19 cellular contexts compared by ENCODE assay signal in genomic region chr6:135592276-135592675, GRCh38.
A peak's percentile ranks its signal among the peaks of the same experiment; 100 is the strongest.
DNase-seq lines count a peak whose midpoint lies in the region; ATAC-seq and TF ChIP-seq lines count a peak whose summit lies in the region.
"Had no signal": no experiment of that assay in that cellular context is flagged by ENCODE, and none has a peak within 500 bp of the region (broad histone marks: within the 10 kb centered on the region; RNA-seq: fewer than 3 reads in every experiment).

No MANE protein-coding gene starts in this region.

- TF ChIP-seq CTCF in SK-N-SH (IDR thresholded peaks at IDR 0.05): no peak

- H3K36me3 Mint-ChIP-seq in activated T-helper 2 cell treated with anti-CD3 and anti-CD28 coated beads, Interferon-gamma antibody, Interleukin-2, Interleukin-4, amounts not matched to agents 10 μg/mL and 5 μg/mL and 100 μg/mL, durations not matched to agents 14 hours and 24 hours and 36 hours (ENCODE audit: low read depth): peaks cover 77% of the 10 kb centered on the region
- peaks cover 11 to 41% of the 10 kb centered on the region in 2 donors for H3K36me3 Mint-ChIP-seq in activated naive CD4-positive, alpha-beta T cell treated with anti-CD3 and anti-CD28 coated beads, Interleukin-2, amount 50 U/mL, for 72 hours
- H3K36me3 Mint-ChIP-seq: CD4-positive, alpha-beta memory T cell had no signal

- H3K79me2 ChIP-seq in SK-N-SH (ENCODE audit: insufficient read depth): no peaks in the 10 kb centered on the region

- POLR2A ChIA-PET in SK-N-SH (lab: Yijun Ruan, JAX): no interaction called here

- H3K27ac ChIP-seq in SK-N-SH (ENCODE audit: low read depth in 2 of 2, low read length in 1 of 2): no peak overlapping the region
- H3K27ac ChIP-seq: BLaER1, HL-60, KMS-11 had no signal

- H3K4me1 ChIP-seq in SK-N-SH (ENCODE audit: control insufficient read depth in 1 of 2, insufficient read depth in 2 of 2, low read depth in 1 of 2, low read length in 1 of 2): no peaks in the 10 kb centered on the region
- H3K4me1 ChIP-seq: BLaER1 had no signal

- no peaks in the 10 kb centered on the region for H3K36me3 ChIP-seq in SK-N-SH (replicated peaks in 1 of 2; ENCODE audit: control insufficient read depth in 1 of 2, insufficient read depth in 2 of 2, low read length in 1 of 2)
- H3K36me3 ChIP-seq: BLaER1 had no signal

- no peak for TF ChIP-seq EP300 in SK-N-SH (IDR thresholded peaks at IDR 0.05; ENCODE audit: borderline replicate concordance in 1 of 2, low read depth in 1 of 2, low read length in 1 of 2)

- 48% methylated on average over 1 of the region's 1 CpG for WGBS in SK-N-SH (ENCODE audit: low lambda C conversion rate)

- no peak for ATAC-seq in SK-N-SH treated with all-trans-retinoic acid at 6 μM for 48 hours
- ATAC-seq in activated naive CD4-positive, alpha-beta T cell treated with anti-CD3 and anti-CD28 coated beads, Interleukin-2, amount 50 U/mL, for 72 hours: no peak

- no peaks in the 10 kb centered on the region for H3K27me3 ChIP-seq in SK-N-SH (ENCODE audit: insufficient read depth)
- H3K27me3 ChIP-seq: BLaER1 had no signal

- H3K4me3 ChIP-seq in SK-N-SH (ENCODE audit: low read depth in 2 of 2, low read length in 1 of 2): no peak overlapping the region
- H3K4me3 ChIP-seq: BLaER1 had no signal

- no peaks in the 10 kb centered on the region for H3F3A ChIP-seq in SK-N-SH (replicated peaks; ENCODE audit: insufficient read depth)

- peak overlapping the region; percentile 57 for H3K4me3 Mint-ChIP-seq in activated T-helper 2 cell treated with anti-CD3 and anti-CD28 coated beads, Interferon-gamma antibody, Interleukin-2, Interleukin-4, amounts not matched to agents 10 μg/mL and 5 μg/mL and 100 μg/mL, durations not matched to agents 14 hours and 24 hours and 36 hours (ENCODE audit: low read depth)
- H3K4me3 Mint-ChIP-seq: CD4-positive, alpha-beta memory T cell had no signal

- H2AFZ ChIP-seq in SK-N-SH (ENCODE audit: low read depth): 0 out of 2 replicates have a peak overlapping the region, but pooled peaks have one; percentile 35

- no peak overlapping the region for H3K4me2 ChIP-seq in SK-N-SH
- H3K4me2 ChIP-seq: BLaER1, KMS-11 had no signal

- CTCF ChIA-PET in SK-N-SH (lab: Yijun Ruan, JAX): no interaction called here

- DNase-seq in SK-N-SH: no peak
- peak; percentile 10 for DNase-seq in LHCN-M2 (ENCODE audit: low read depth)
- DNase-seq in activated T-helper 2 cell treated with anti-CD3 and anti-CD28 coated beads, Interferon-gamma antibody, Interleukin-2, Interleukin-4, amounts not matched to agents 10 μg/mL and 5 μg/mL and 100 μg/mL, durations not matched to agents 14 hours and 24 hours and 36 hours (ENCODE audit: low spot score): no peak
- peak; percentile 6 for DNase-seq in stromal cell of bone marrow (ENCODE audit: low read depth)
- no peak for DNase-seq in activated naive CD4-positive, alpha-beta T cell treated with anti-CD3 and anti-CD28 coated beads, Interleukin-2, amount 50 U/mL, for 72 hours (ENCODE audit: low spot score in 2 of 2)
- no peak for DNase-seq in A172 (ENCODE audit: low spot score)
- DNase-seq: CD4-positive, alpha-beta memory T cell; DMS79 treated with DMSO at 0.1 percent for 48 hours; H7; NCI-H1436; NCI-H2029; NCI-H2171; NCI-H446; NCI-H774; Right ventricle myocardium superior had no signal

- H3K9ac ChIP-seq in SK-N-SH: no peak overlapping the region
- H3K9ac ChIP-seq: BLaER1, KMS-11 had no signal

- H3K27me3 Mint-ChIP-seq in activated T-helper 2 cell treated with anti-CD3 and anti-CD28 coated beads, Interferon-gamma antibody, Interleukin-2, Interleukin-4, amounts not matched to agents 10 μg/mL and 5 μg/mL and 100 μg/mL, durations not matched to agents 14 hours and 24 hours and 36 hours (ENCODE audit: low read depth): no peaks in the 10 kb centered on the region
- H3K27me3 Mint-ChIP-seq: CD4-positive, alpha-beta memory T cell had no signal

- H3K9me2 ChIP-seq in SK-N-SH: no peaks in the 10 kb centered on the region

- H3K27ac Mint-ChIP-seq in activated T-helper 2 cell treated with anti-CD3 and anti-CD28 coated beads, Interferon-gamma antibody, Interleukin-2, Interleukin-4, amounts not matched to agents 10 μg/mL and 5 μg/mL and 100 μg/mL, durations not matched to agents 14 hours and 24 hours and 36 hours: peak overlapping the region; percentile 90
- H3K27ac Mint-ChIP-seq in activated naive CD4-positive, alpha-beta T cell treated with anti-CD3 and anti-CD28 coated beads, Interleukin-2, amount 50 U/mL, for 72 hours: no peak overlapping the region
- H3K27ac Mint-ChIP-seq: CD4-positive, alpha-beta memory T cell had no signal

- H3K9me3 ChIP-seq in SK-N-SH: no peaks in the 10 kb centered on the region
- H3K9me3 ChIP-seq: BLaER1 had no signal

- H3K9me3 Mint-ChIP-seq in activated T-helper 2 cell treated with anti-CD3 and anti-CD28 coated beads, Interferon-gamma antibody, Interleukin-2, Interleukin-4, amounts not matched to agents 10 μg/mL and 5 μg/mL and 100 μg/mL, durations not matched to agents 14 hours and 24 hours and 36 hours: peaks cover 65% of the 10 kb centered on the region
- peaks cover 13 to 41% of the 10 kb centered on the region in 2 donors for H3K9me3 Mint-ChIP-seq in activated naive CD4-positive, alpha-beta T cell treated with anti-CD3 and anti-CD28 coated beads, Interleukin-2, amount 50 U/mL, for 72 hours

- no peak for TF ChIP-seq RAD21 in SK-N-SH (IDR thresholded peaks at IDR 0.05; ENCODE audit: low read length)

- no peaks in the 10 kb centered on the region for H4K20me1 ChIP-seq in SK-N-SH (ENCODE audit: insufficient read depth)
- H4K20me1 ChIP-seq: BLaER1 had no signal

- intact Hi-C loops in activated T-helper 2 cell treated with anti-CD3 and anti-CD28 coated beads, Interferon-gamma antibody, Interleukin-2, Interleukin-4, amounts not matched to agents 10 μg/mL and 5 μg/mL and 100 μg/mL, durations not matched to agents 14 hours and 24 hours and 36 hours (cut with micrococcal nuclease): no loop called here

- H3K4me1 Mint-ChIP-seq in activated T-helper 2 cell treated with anti-CD3 and anti-CD28 coated beads, Interferon-gamma antibody, Interleukin-2, Interleukin-4, amounts not matched to agents 10 μg/mL and 5 μg/mL and 100 μg/mL, durations not matched to agents 14 hours and 24 hours and 36 hours (ENCODE audit: low read depth): peaks cover 48% of the 10 kb centered on the region

TF ChIP-seq in SK-N-SH, 30 proteins besides CTCF, POLR2A, EP300 and RAD21 (continues in another document):
- TF ChIP-seq, protein P1, sequence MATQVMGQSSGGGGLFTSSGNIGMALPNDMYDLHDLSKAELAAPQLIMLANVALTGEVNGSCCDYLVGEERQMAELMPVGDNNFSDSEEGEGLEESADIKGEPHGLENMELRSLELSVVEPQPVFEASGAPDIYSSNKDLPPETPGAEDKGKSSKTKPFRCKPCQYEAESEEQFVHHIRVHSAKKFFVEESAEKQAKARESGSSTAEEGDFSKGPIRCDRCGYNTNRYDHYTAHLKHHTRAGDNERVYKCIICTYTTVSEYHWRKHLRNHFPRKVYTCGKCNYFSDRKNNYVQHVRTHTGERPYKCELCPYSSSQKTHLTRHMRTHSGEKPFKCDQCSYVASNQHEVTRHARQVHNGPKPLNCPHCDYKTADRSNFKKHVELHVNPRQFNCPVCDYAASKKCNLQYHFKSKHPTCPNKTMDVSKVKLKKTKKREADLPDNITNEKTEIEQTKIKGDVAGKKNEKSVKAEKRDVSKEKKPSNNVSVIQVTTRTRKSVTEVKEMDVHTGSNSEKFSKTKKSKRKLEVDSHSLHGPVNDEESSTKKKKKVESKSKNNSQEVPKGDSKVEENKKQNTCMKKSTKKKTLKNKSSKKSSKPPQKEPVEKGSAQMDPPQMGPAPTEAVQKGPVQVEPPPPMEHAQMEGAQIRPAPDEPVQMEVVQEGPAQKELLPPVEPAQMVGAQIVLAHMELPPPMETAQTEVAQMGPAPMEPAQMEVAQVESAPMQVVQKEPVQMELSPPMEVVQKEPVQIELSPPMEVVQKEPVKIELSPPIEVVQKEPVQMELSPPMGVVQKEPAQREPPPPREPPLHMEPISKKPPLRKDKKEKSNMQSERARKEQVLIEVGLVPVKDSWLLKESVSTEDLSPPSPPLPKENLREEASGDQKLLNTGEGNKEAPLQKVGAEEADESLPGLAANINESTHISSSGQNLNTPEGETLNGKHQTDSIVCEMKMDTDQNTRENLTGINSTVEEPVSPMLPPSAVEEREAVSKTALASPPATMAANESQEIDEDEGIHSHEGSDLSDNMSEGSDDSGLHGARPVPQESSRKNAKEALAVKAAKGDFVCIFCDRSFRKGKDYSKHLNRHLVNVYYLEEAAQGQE (IDR thresholded peaks at IDR 0.05; ENCODE audit: low read depth, low read length): no peak
- TF ChIP-seq TAF1 (IDR thresholded peaks at IDR 0.05; ENCODE audit: borderline replicate concordance, low read depth, low read length): no peak

TF ChIP-seq in SK-N-SH treated with all-trans-retinoic acid at 6 μM for 48 hours, 23 proteins besides CTCF, POLR2A, EP300 and RAD21:
- no peak for TF ChIP-seq TOX (CRISPR knock-in tag; IDR thresholded peaks at IDR 0.05; ENCODE audit: borderline replicate concordance)
- TF ChIP-seq ZNF8 (CRISPR knock-in tag; IDR thresholded peaks at IDR 0.05): no peak
- TF ChIP-seq ARNTL (CRISPR knock-in tag; IDR thresholded peaks at IDR 0.05; ENCODE audit: borderline replicate concordance, low read depth): no peak
- no peak for TF ChIP-seq SNAI2 (CRISPR knock-in tag; IDR thresholded peaks at IDR 0.05)

Comparison
In these comparisons a context has a peak if more than half of its experiments do, and no peak if none do; other contexts are left out.
1. DNase-seq: peak in LHCN-M2 (single experiment) and stromal cell of bone marrow (single experiment); none in SK-N-SH (single experiment), activated T-helper 2 cell treated with anti-CD3 and anti-CD28 coated beads, Interferon-gamma antibody, Interleukin-2, Interleukin-4, amounts not matched to agents 10 μg/mL and 5 μg/mL and 100 μg/mL, durations not matched to agents 14 hours and 24 hours and 36 hours (single experiment), activated naive CD4-positive, alpha-beta T cell treated with anti-CD3 and anti-CD28 coated beads, Interleukin-2, amount 50 U/mL, for 72 hours (0 of 2) and A172 (single experiment).